9 cellular contexts compared by ENCODE assay signal in the genomic region with DNA sequence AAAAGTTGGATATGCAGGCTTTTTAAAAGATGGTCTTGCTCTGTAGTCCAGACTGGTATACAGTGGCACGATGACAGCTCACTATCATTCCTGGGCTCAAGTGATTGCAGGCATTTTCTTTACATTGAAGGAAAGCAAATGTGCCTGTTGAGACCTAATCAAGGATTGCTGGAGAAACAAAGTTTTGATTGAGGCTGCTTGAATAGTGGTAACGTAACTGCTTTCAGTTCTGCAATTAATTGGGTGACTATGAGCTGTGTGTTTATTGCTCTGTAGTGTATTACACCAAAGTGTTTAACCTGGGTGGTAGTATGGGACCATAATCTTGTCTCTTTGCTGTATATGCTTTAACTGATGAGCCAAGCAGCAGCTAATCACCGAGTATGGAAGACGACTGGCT. TPM values are rescaled to one million over a fixed set of nuclear protein-coding genes. Genes with fewer than 3 reads are reported as not detected.
DNase-seq lines count a peak whose midpoint lies in the region; ATAC-seq, FAIRE-seq and TF ChIP-seq lines count a peak whose summit lies in the region.
"Had no signal": no experiment of that assay in that cellular context is flagged by ENCODE, and none has a peak within 500 bp of the region (broad histone marks: within the 10 kb centered on the region; RNA-seq: fewer than 3 reads in every experiment).

No MANE protein-coding gene starts in this region.

- H4K8ac ChIP-seq in trophoblast cell (ENCODE audit: low read depth, low read length), result no peak overlapping the region

- no peak overlapping the region for H2AFZ ChIP-seq in trophoblast cell (ENCODE audit: insufficient read depth, low read length, poor library complexity)

- H2BK120ac ChIP-seq in trophoblast cell (ENCODE audit: insufficient read depth, low read length, poor library complexity), result no peak overlapping the region

- H4K12ac ChIP-seq in trophoblast cell (ENCODE audit: low read depth, low read length), result no peak overlapping the region

- DNase-seq in GM06990 (ENCODE audit: extremely low read depth, insufficient read length) (no peak), NAMALWA (ENCODE audit: low spot score) (peak; percentile 19), trophoblast cell (no peak), urothelium cell line (ENCODE audit: low spot score) (no peak)
- DNase-seq: foreskin melanocyte, NCI-H187 treated with DMSO at 0.1 percent for 48 hours had no signal

- H3K4me3 ChIP-seq in GM06990 (replicated peaks; ENCODE audit: low read depth, low read length) (peak overlapping the region; percentile 77), duodenal mucosa (ENCODE audit: low read depth in 1 of 2, low read length in 2 of 2) (peak overlapping the region; percentile 84 to 96), trophoblast cell (ENCODE audit: low read depth, low read length) (no peak overlapping the region)

- no peak overlapping the region for H2BK12ac ChIP-seq in trophoblast cell (ENCODE audit: low read length)

- peaks cover 9% of the 10 kb centered on the region for H3K36me3 ChIP-seq in GM06990 (ENCODE audit: control insufficient read depth, insufficient read depth, low read length)
- H3K36me3 ChIP-seq in duodenal mucosa (ENCODE audit: control insufficient read depth in 1 of 2, insufficient read depth in 2 of 2, low read length in 2 of 2), result peaks cover 6 to 20% of the 10 kb centered on the region in 2 donors
- peaks cover 13 to 21% of the 10 kb centered on the region in 2 experiments for H3K36me3 ChIP-seq in trophoblast cell (ENCODE audit: control insufficient read depth in 1 of 2, insufficient read depth in 2 of 2, low read length in 2 of 2)

- no peak overlapping the region for H3K4ac ChIP-seq in trophoblast cell (ENCODE audit: low read depth, low read length)

- H3K23ac ChIP-seq in trophoblast cell (ENCODE audit: low read length), result no peak overlapping the region

- H3K4me1 ChIP-seq in duodenal mucosa (ENCODE audit: control insufficient read depth in 1 of 2, insufficient read depth in 2 of 2, low read length in 2 of 2) (peaks cover 6 to 31% of the 10 kb centered on the region in 2 donors), trophoblast cell (ENCODE audit: control insufficient read depth in 1 of 2, insufficient read depth in 2 of 2, low read length in 2 of 2) (peaks cover 9 to 11% of the 10 kb centered on the region in 2 experiments)

- peaks cover 17% of the 10 kb centered on the region for H3K79me1 ChIP-seq in trophoblast cell (ENCODE audit: low read length)

- H3K79me2 ChIP-seq in trophoblast cell (ENCODE audit: control insufficient read depth, insufficient read depth, low read length, poor library complexity), result peaks cover 7% of the 10 kb centered on the region

- no CpG with 5 or more reads among the region's 4 CpGs for WGBS in trophoblast cell (ENCODE audit: extremely low coverage, insufficient coverage, insufficient read length)

- no peak for ATAC-seq in HG03354 (IDR thresholded peaks at IDR 0.05; ENCODE audit: poor library complexity, severe bottlenecking, unreplicated experiment)
- ATAC-seq in activated CD4-positive, CD25-positive, alpha-beta regulatory T cell treated with anti-CD3 and anti-CD28 coated beads, Interleukin-2, amount 50 U/mL, for 24 hours, result no peak

- TF ChIP-seq CTCF in GM06990 (IDR thresholded peaks at IDR 0.05; ENCODE audit: insufficient read depth, low read length, poor library complexity, severe bottlenecking), result no peak

- no peak overlapping the region for H3K18ac ChIP-seq in trophoblast cell (ENCODE audit: low read length)

- no peak overlapping the region for H3K14ac ChIP-seq in trophoblast cell (ENCODE audit: low read length)

- H2AK5ac ChIP-seq in trophoblast cell (ENCODE audit: low read length), result no peak overlapping the region

- H2BK5ac ChIP-seq in trophoblast cell (ENCODE audit: low read depth, low read length, poor library complexity), result no peak overlapping the region

- no peak overlapping the region for H3K27ac ChIP-seq in duodenal mucosa (ENCODE audit: low read depth, low read length)
- no peak overlapping the region for H3K27ac ChIP-seq in trophoblast cell (ENCODE audit: low read depth, low read length)

- H3K9me3 ChIP-seq in duodenal mucosa (ENCODE audit: control insufficient read depth in 1 of 2, low read length in 2 of 2) (no peaks in the 10 kb centered on the region), trophoblast cell (ENCODE audit: insufficient read depth, low read depth, low read length) (no peaks in the 10 kb centered on the region)

- H4K91ac ChIP-seq in trophoblast cell (ENCODE audit: low read depth, low read length), result no peak overlapping the region

- peak overlapping the region; percentile 38 for H3K4me2 ChIP-seq in trophoblast cell (ENCODE audit: low read length)

- no peak for FAIRE-seq in urothelium cell line (lab: Jason Lieb, UNC)

- no peaks in the 10 kb centered on the region for H3K27me3 ChIP-seq in GM06990 (replicated peaks; ENCODE audit: control insufficient read depth, insufficient read depth, low read length)
- no peaks in the 10 kb centered on the region for H3K27me3 ChIP-seq in duodenal mucosa (ENCODE audit: control insufficient read depth in 1 of 2, insufficient read depth in 2 of 2, low read length in 2 of 2)
- no peaks in the 10 kb centered on the region for H3K27me3 ChIP-seq in trophoblast cell (ENCODE audit: insufficient read depth, low read length)

- peak overlapping the region; percentile 4 to 76 for H3K9ac ChIP-seq in duodenal mucosa (ENCODE audit: low read depth in 1 of 2, low read length in 2 of 2)
- H3K9ac ChIP-seq in trophoblast cell (ENCODE audit: low read length), result no peak overlapping the region

RNA-seq across cellular contexts. Expression of a gene that starts 2.3 kb away (rescaled TPM):
- 2,269 and 2,298 TPM in 2 replicates for polyA plus RNA-seq in trophoblast cell (2013)

RNA-seq across cellular contexts. Expression of a gene that starts 29.9 kb away (rescaled TPM):
- 14.4 and 14.8 TPM in 2 replicates for polyA plus RNA-seq in trophoblast cell (2013)

RNA-seq across cellular contexts. Expression of a gene that starts 32.2 kb away (rescaled TPM):
- polyA plus RNA-seq in trophoblast cell (2013), result 202 and 233 TPM in 2 replicates
